Comparison of ENCODE assay signal across 21 cellular contexts in genomic region chr20:53104889-53105288, GRCh38.
DNase-seq lines count a peak whose midpoint lies in the region; ATAC-seq and TF ChIP-seq lines count a peak whose summit lies in the region.
"Had no signal": no experiment of that assay in that cellular context is flagged by ENCODE, and none has a peak within 500 bp of the region (broad histone marks: within the 10 kb centered on the region; RNA-seq: fewer than 3 reads in every experiment).

No MANE protein-coding gene starts in this region.

- peak overlapping the region; percentile 89 for H3K27ac ChIP-seq in OCI-LY1 (ENCODE audit: low read depth, low read length, poor library complexity, severe bottlenecking)
- H3K27ac ChIP-seq: Peyer's patch had no signal

- no peak for TF ChIP-seq CTCF in AG10803 (conservative IDR thresholded peaks at IDR 0.05; ENCODE audit: low read length)
- no peak for TF ChIP-seq CTCF in OCI-LY1 (IDR thresholded peaks at IDR 0.05; ENCODE audit: low read length)
- TF ChIP-seq CTCF in epithelial cell of esophagus (IDR thresholded peaks at IDR 0.05; ENCODE audit: insufficient read depth, low read depth, low read length, missing control alignments) = no peak

- no peaks in the 10 kb centered on the region for H3K9me2 ChIP-seq in OCI-LY1 (ENCODE audit: low read depth, low read length)

- H3K27me3 ChIP-seq in OCI-LY1 (ENCODE audit: insufficient read depth, low read length) = no peaks in the 10 kb centered on the region
- H3K27me3 ChIP-seq: Peyer's patch had no signal

- H3K27ac Mint-ChIP-seq in natural killer cell treated with Interleukin-12 subunit alpha and Interleukin-12 subunit beta and Interleukin-15 and Interleukin-18, amount 100 ng/mL, for 72 hours = no peak overlapping the region
- H3K27ac Mint-ChIP-seq: CD4-positive, CD25-positive, alpha-beta regulatory T cell had no signal

- peak; percentile 30 for DNase-seq in AG10803 (ENCODE audit: low read depth)
- DNase-seq in epithelial cell of esophagus (ENCODE audit: low read depth) = peak; percentile 26
- DNase-seq in kidney tubule cell (ENCODE audit: low spot score) = peak; percentile 85
- DNase-seq in natural killer cell treated with Interleukin-12 subunit alpha and Interleukin-12 subunit beta and Interleukin-15 and Interleukin-18, amount 100 ng/mL, for 72 hours (ENCODE audit: low spot score) = no peak
- no peak for DNase-seq in stimulated activated CD4-positive, alpha-beta T cell treated with anti-CD3 and anti-CD28 coated beads, Interleukin-4, amount 100 ng/mL, for 1 hour
- DNase-seq: CD4-positive, CD25-positive, alpha-beta regulatory T cell; COR-L47; DMS79; NCI-H1092; NCI-H1436 treated with DMSO at 0.1 percent for 48 hours; NCI-H2029; NCI-H226; NCI-H510A treated with DMSO at 0.1 percent for 48 hours; NCI-H774; NK-92 treated with Interleukin-12 subunit alpha and Interleukin-12 subunit beta, amount 100 ng/mL, for 24 hours; Peyer's patch had no signal

- no peaks in the 10 kb centered on the region for H3K9me3 Mint-ChIP-seq in natural killer cell treated with Interleukin-12 subunit alpha and Interleukin-12 subunit beta and Interleukin-15 and Interleukin-18, amount 100 ng/mL, for 72 hours

- no peaks in the 10 kb centered on the region for H3K9me3 ChIP-seq in OCI-LY1 (ENCODE audit: low read length)
- H3K9me3 ChIP-seq: Peyer's patch had no signal

- H3K4me1 Mint-ChIP-seq in natural killer cell treated with Interleukin-12 subunit alpha and Interleukin-12 subunit beta and Interleukin-15 and Interleukin-18, amount 100 ng/mL, for 72 hours (ENCODE audit: low read depth in 2 of 2) = no peaks in the 10 kb centered on the region

- H2AFZ ChIP-seq in OCI-LY1 (ENCODE audit: low read length) = no peak overlapping the region

- H3K4me2 ChIP-seq in OCI-LY1 (ENCODE audit: low read length) = no peak overlapping the region

- peaks cover 2 to 12% of the 10 kb centered on the region in 2 donors for H3K27me3 Mint-ChIP-seq in natural killer cell treated with Interleukin-12 subunit alpha and Interleukin-12 subunit beta and Interleukin-15 and Interleukin-18, amount 100 ng/mL, for 72 hours
- H3K27me3 Mint-ChIP-seq: CD4-positive, CD25-positive, alpha-beta regulatory T cell had no signal

- ATAC-seq in natural killer cell treated with Interleukin-12 subunit alpha and Interleukin-12 subunit beta and Interleukin-15 and Interleukin-18, amount 100 ng/mL, for 72 hours = no peak
- no peak for ATAC-seq in HG02798 (IDR thresholded peaks at IDR 0.05; ENCODE audit: poor library complexity, unreplicated experiment)
- ATAC-seq: HepG2, K562, Right ventricle myocardium inferior had no signal

- H3K4me3 ChIP-seq in AG10803 (ENCODE audit: low read length) (no peak overlapping the region), OCI-LY1 (ENCODE audit: low read depth, low read length, poor library complexity, severe bottlenecking) (no peak overlapping the region), epithelial cell of esophagus (ENCODE audit: low read length) (no peak overlapping the region)
- H3K4me3 ChIP-seq: K562, Peyer's patch had no signal

- H3K36me3 Mint-ChIP-seq in natural killer cell treated with Interleukin-12 subunit alpha and Interleukin-12 subunit beta and Interleukin-15 and Interleukin-18, amount 100 ng/mL, for 72 hours = no peaks in the 10 kb centered on the region
- H3K36me3 Mint-ChIP-seq: CD4-positive, CD25-positive, alpha-beta regulatory T cell had no signal

- H4K20me1 ChIP-seq in OCI-LY1 (ENCODE audit: insufficient read depth, low read length) = no peaks in the 10 kb centered on the region

- peaks cover 50% of the 10 kb centered on the region for H3K4me1 ChIP-seq in OCI-LY1 (ENCODE audit: insufficient read depth, low read length, severe bottlenecking)
- H3K4me1 ChIP-seq: Peyer's patch had no signal

- H3K36me3 ChIP-seq in OCI-LY1 (ENCODE audit: insufficient read depth, low read length) = no peaks in the 10 kb centered on the region
- H3K36me3 ChIP-seq: Peyer's patch had no signal

- no peaks in the 10 kb centered on the region for H3F3A ChIP-seq in OCI-LY1 (ENCODE audit: insufficient read depth, low read length)

- no peaks in the 10 kb centered on the region for H3K79me2 ChIP-seq in OCI-LY1 (ENCODE audit: insufficient read depth, low read length)

- no peak overlapping the region for H3K9ac ChIP-seq in OCI-LY1 (ENCODE audit: low read length)

- H3K4me3 Mint-ChIP-seq in natural killer cell treated with Interleukin-12 subunit alpha and Interleukin-12 subunit beta and Interleukin-15 and Interleukin-18, amount 100 ng/mL, for 72 hours = no peak overlapping the region
- H3K4me3 Mint-ChIP-seq: CD4-positive, CD25-positive, alpha-beta regulatory T cell had no signal

Comparison
In these comparisons a context has a peak if more than half of its experiments do, and no peak if none do; other contexts are left out.
1. DNase-seq: peak in AG10803 (single experiment), epithelial cell of esophagus (single experiment) and kidney tubule cell (single experiment); none in natural killer cell treated with Interleukin-12 subunit alpha and Interleukin-12 subunit beta and Interleukin-15 and Interleukin-18, amount 100 ng/mL, for 72 hours (single experiment) and stimulated activated CD4-positive, alpha-beta T cell treated with anti-CD3 and anti-CD28 coated beads, Interleukin-4, amount 100 ng/mL, for 1 hour (single experiment).